ENCODE assay signal across 18 cellular contexts in genomic region chr14:39275395-39275794, GRCh38.
"Had no signal": no experiment of that assay in that cellular context is flagged by ENCODE, and none has a peak within 500 bp of the region (broad histone marks: within the 10 kb centered on the region; RNA-seq: fewer than 3 reads in every experiment).

No MANE protein-coding gene starts in this region.

- H3K4me1 Mint-ChIP-seq: neural progenitor cell had no signal

- H3K27me3 Mint-ChIP-seq: activated CD4-positive, alpha-beta T cell treated with anti-CD3 and anti-CD28 coated beads, Interleukin-2, amount 10 ng/mL, durations not matched to agents 24 days and 14 days; activated naive CD8-positive, alpha-beta T cell; activated T-cell treated with anti-CD3 and anti-CD28 coated beads, Interleukin-2, amount 50 U/mL, for 24 hours had no signal

- H3K4me1 ChIP-seq: upper lobe of right lung had no signal

- H3K27ac ChIP-seq: neural progenitor cell, upper lobe of right lung had no signal

- DNase-seq: activated CD4-positive, alpha-beta T cell treated with anti-CD3 and anti-CD28 coated beads, Interleukin-2, amount 10 ng/mL, durations not matched to agents 24 days and 14 days; activated CD8-positive, alpha-beta T cell treated with anti-CD3 and anti-CD28 coated beads, Interleukin-2, amount 10 ng/mL, durations not matched to agents 7 days and 5 days; activated gamma-delta T cell; activated T-cell treated with anti-CD3 and anti-CD28 coated beads, Interleukin-2, amount 50 U/mL, for 24 hours; effector CD4-positive, alpha-beta T cell; left cardiac atrium; midbrain; stimulated activated CD4-positive, alpha-beta T cell treated with anti-CD3 and anti-CD28 coated beads, Interleukin-4, amount 100 ng/mL, for 1 hour; T-helper 1 cell; T1000; upper lobe of right lung had no signal

- H3K4me3 ChIP-seq: lung, neural progenitor cell, smooth muscle cell, upper lobe of right lung had no signal

- H3K27ac Mint-ChIP-seq: activated CD4-positive, alpha-beta T cell treated with anti-CD3 and anti-CD28 coated beads, Interleukin-2, amount 10 ng/mL, durations not matched to agents 24 days and 14 days; activated CD8-positive, alpha-beta T cell treated with anti-CD3 and anti-CD28 coated beads, Interleukin-2, amount 10 ng/mL, durations not matched to agents 7 days and 5 days; neural progenitor cell had no signal

- H3K27me3 ChIP-seq: neural progenitor cell, upper lobe of right lung had no signal

- H3K4me3 Mint-ChIP-seq: activated CD4-positive, alpha-beta T cell treated with anti-CD3 and anti-CD28 coated beads, Interleukin-2, amount 10 ng/mL, durations not matched to agents 24 days and 14 days; activated CD8-positive, alpha-beta T cell treated with anti-CD3 and anti-CD28 coated beads, Interleukin-2, amount 10 ng/mL, durations not matched to agents 7 days and 5 days; activated naive CD8-positive, alpha-beta T cell; activated T-cell treated with anti-CD3 and anti-CD28 coated beads, Interleukin-2, amount 50 U/mL, for 24 hours; neural progenitor cell had no signal

- ATAC-seq: activated CD8-positive, alpha-beta T cell treated with anti-CD3 and anti-CD28 coated beads, Interleukin-2, amount 10 ng/mL, durations not matched to agents 7 days and 5 days; esophagus mucosa; left cardiac atrium; sciatic nerve; SK-N-SH treated with all-trans-retinoic acid at 6 μM for 48 hours; upper lobe of right lung had no signal

- H3K9me3 ChIP-seq: upper lobe of right lung had no signal

- H3K36me3 ChIP-seq: neural progenitor cell had no signal
